In genomic region chr7:13144622-13145021, GRCh38 we compare ENCODE assay signal across 20 cellular contexts.
DNase-seq lines count a peak whose midpoint lies in the region; ATAC-seq, FAIRE-seq and TF ChIP-seq lines count a peak whose summit lies in the region.
"Had no signal": no experiment of that assay in that cellular context is flagged by ENCODE, and none has a peak within 500 bp of the region (broad histone marks: within the 10 kb centered on the region; RNA-seq: fewer than 3 reads in every experiment).

No MANE protein-coding gene starts in this region.

- intact Hi-C loops in pancreas (cut with DNase I), result no loop called here
- intact Hi-C loops in activated CD8-positive, alpha-beta T cell treated with anti-CD3 and anti-CD28 coated beads for 36 hours (cut with micrococcal nuclease), result no loop called here

- no peaks in the 10 kb centered on the region for H3K27me3 ChIP-seq in SJCRH30
- H3K27me3 ChIP-seq in pancreas, result no peaks in the 10 kb centered on the region
- H3K27me3 ChIP-seq in small intestine (ENCODE audit: control insufficient read depth in 2 of 2, insufficient read depth in 2 of 2, low read length in 2 of 2), result no peaks in the 10 kb centered on the region
- H3K27me3 ChIP-seq: breast epithelium, neutrophil, right lobe of liver had no signal

- CTCF ChIA-PET in activated CD8-positive, alpha-beta T cell treated with anti-CD3 and anti-CD28 coated beads for 36 hours (lab: Charles Lee), result no interaction called here

- peak; percentile 5 for DNase-seq in G401 (ENCODE audit: low spot score)
- peak; percentile 66 to 85 for DNase-seq in SJCRH30
- peak; percentile 48 for DNase-seq in fibroblast of pulmonary artery (ENCODE audit: low read depth)
- DNase-seq in pancreas, result peak in 2 of 6 donors; percentile 20 to 35
- DNase-seq in GM03348 (ENCODE audit: low spot score), result no peak
- DNase-seq in NCI-H526 (lab: John Stamatoyannopoulos, UW), result no peak
- DNase-seq in small intestine, result no peak
- no peak for DNase-seq in activated CD8-positive, alpha-beta T cell treated with anti-CD3 and anti-CD28 coated beads for 36 hours
- DNase-seq: activated CD4-positive, alpha-beta T cell treated with anti-CD3 and anti-CD28 coated beads, Interleukin-2, amount 50 U/mL, for 1 hour; activated naive CD4-positive, alpha-beta T cell treated with anti-CD3 and anti-CD28 coated beads for 36 hours; AML-193; GOT3; Karpas-422; NCI-H2227 treated with DMSO at 0.1 percent for 48 hours; right lobe of liver; stimulated activated CD4-positive, alpha-beta T cell treated with anti-CD3 and anti-CD28 coated beads, Interleukin-4, amount 100 ng/mL, for 24 hours; SW 1271 had no signal

- in situ Hi-C loops in G401 (cut with HindIII; ENCODE audit: low sequenced_read_pairs), result no loop called here

- ATAC-seq in pancreas, result peak; percentile 60 to 97 (median 85)
- ATAC-seq in activated CD8-positive, alpha-beta T cell treated with anti-CD3 and anti-CD28 coated beads for 36 hours, result no peak
- ATAC-seq: right lobe of liver had no signal

- H3K27ac ChIP-seq in SJCRH30 (peak overlapping the region; percentile 40), pancreas (no peak overlapping the region), small intestine (ENCODE audit: low read depth in 1 of 2, low read length in 1 of 2) (no peak overlapping the region)
- H3K27ac ChIP-seq: breast epithelium, neutrophil, right lobe of liver had no signal

- H3K36me3 ChIP-seq in SJCRH30 (no peaks in the 10 kb centered on the region), pancreas (no peaks in the 10 kb centered on the region), small intestine (ENCODE audit: control insufficient read depth in 2 of 2, insufficient read depth in 2 of 2, low read length in 2 of 2) (no peaks in the 10 kb centered on the region)
- H3K36me3 ChIP-seq: breast epithelium, neutrophil, right lobe of liver had no signal

- H3K27me3 Mint-ChIP-seq in activated CD8-positive, alpha-beta T cell treated with anti-CD3 and anti-CD28 coated beads for 36 hours, result no peaks in the 10 kb centered on the region

- no peaks in the 10 kb centered on the region for H3K36me3 Mint-ChIP-seq in activated CD8-positive, alpha-beta T cell treated with anti-CD3 and anti-CD28 coated beads for 36 hours (ENCODE audit: low read depth)

- H3K9me3 ChIP-seq in SJCRH30 (replicated peaks), result no peaks in the 10 kb centered on the region
- H3K9me3 ChIP-seq in pancreas, result no peaks in the 10 kb centered on the region
- no peaks in the 10 kb centered on the region for H3K9me3 ChIP-seq in small intestine (ENCODE audit: control insufficient read depth, low read depth)
- H3K9me3 ChIP-seq: breast epithelium, neutrophil, right lobe of liver had no signal

- WGBS in pancreas, 2 donors, result 28 to 30% methylated on average over 4 of the region's 4 CpGs
- 64 to 89% (median 65%) methylated on average over 4 of the region's 4 CpGs for WGBS in small intestine, 3 donors

- POLR2A ChIA-PET in activated CD8-positive, alpha-beta T cell treated with anti-CD3 and anti-CD28 coated beads for 36 hours (lab: Charles Lee), result no interaction called here

- H3K9me3 Mint-ChIP-seq in activated CD8-positive, alpha-beta T cell treated with anti-CD3 and anti-CD28 coated beads for 36 hours, result no peaks in the 10 kb centered on the region
- H3K9me3 Mint-ChIP-seq: activated naive CD4-positive, alpha-beta T cell treated with anti-CD3 and anti-CD28 coated beads for 36 hours had no signal

- TF ChIP-seq CTCF in fibroblast of pulmonary artery (IDR thresholded peaks at IDR 0.05; ENCODE audit: low read length, missing control alignments) (no peak), pancreas (IDR thresholded peaks at IDR 0.05) (no peak)
- no peak for TF ChIP-seq CTCF in activated CD8-positive, alpha-beta T cell treated with anti-CD3 and anti-CD28 coated beads for 36 hours (IDR thresholded peaks at IDR 0.05)

- no peak for FAIRE-seq in pancreas (lab: Jason Lieb, UNC)
- FAIRE-seq in small intestine (lab: Jason Lieb, UNC), result no peak
- FAIRE-seq: keratinocyte had no signal

- H3K4me3 ChIP-seq in SJCRH30 (no peak overlapping the region), fibroblast of pulmonary artery (replicated peaks; ENCODE audit: low read depth, low read length) (no peak overlapping the region), pancreas (no peak overlapping the region), small intestine (ENCODE audit: low read depth in 1 of 2, low read length in 2 of 2) (no peak overlapping the region)
- H3K4me3 ChIP-seq: breast epithelium, right lobe of liver had no signal

- H3K27ac Mint-ChIP-seq in activated CD8-positive, alpha-beta T cell treated with anti-CD3 and anti-CD28 coated beads for 36 hours, result no peak overlapping the region
- H3K27ac Mint-ChIP-seq: activated naive CD4-positive, alpha-beta T cell treated with anti-CD3 and anti-CD28 coated beads for 36 hours had no signal

- no peaks in the 10 kb centered on the region for H3K4me1 Mint-ChIP-seq in activated CD8-positive, alpha-beta T cell treated with anti-CD3 and anti-CD28 coated beads for 36 hours (ENCODE audit: low read depth)

- H3K4me1 ChIP-seq in SJCRH30, result peaks cover 14% of the 10 kb centered on the region
- peaks cover 0 to 5% (median 0%) of the 10 kb centered on the region in 3 donors for H3K4me1 ChIP-seq in pancreas
- H3K4me1 ChIP-seq in small intestine (ENCODE audit: control insufficient read depth in 2 of 2, insufficient read depth in 1 of 2, low read depth in 1 of 2, low read length in 1 of 2), result no peaks in the 10 kb centered on the region
- H3K4me1 ChIP-seq: breast epithelium, right lobe of liver had no signal

- H3K4me3 Mint-ChIP-seq in activated CD8-positive, alpha-beta T cell treated with anti-CD3 and anti-CD28 coated beads for 36 hours, result no peak overlapping the region
- H3K4me3 Mint-ChIP-seq: activated naive CD4-positive, alpha-beta T cell treated with anti-CD3 and anti-CD28 coated beads for 36 hours had no signal

Comparison
In these comparisons a context has a peak if more than half of its experiments do, and no peak if none do; other contexts are left out.
1. DNase-seq: peak in G401 (single experiment), SJCRH30 (2 of 2) and fibroblast of pulmonary artery (single experiment); none in GM03348 (single experiment), NCI-H526 (0 of 2), small intestine (single experiment) and activated CD8-positive, alpha-beta T cell treated with anti-CD3 and anti-CD28 coated beads for 36 hours (single experiment).